Comparison of ENCODE assay signal across 8 cellular contexts in genomic region chr1:211643324-211644212, GRCh38. TPM values are rescaled to one million over a fixed set of nuclear protein-coding genes. Genes with fewer than 3 reads are reported as not detected.
DNase-seq lines count a peak whose midpoint lies in the region; ATAC-seq, FAIRE-seq and TF ChIP-seq lines count a peak whose summit lies in the region.

No MANE protein-coding gene starts in this region.

- H4K20me1 ChIP-seq in BLaER1, result no peaks in the 10 kb centered on the region

- H3K27ac ChIP-seq in BLaER1 (no peak overlapping the region), small intestine (ENCODE audit: low read depth in 1 of 2, low read length in 1 of 2) (peak overlapping the region; percentile 46 to 53), sigmoid colon (peak overlapping the region in 2 of 4 donors; percentile 23 to 58)

- no peak for TF ChIP-seq EP300 in sigmoid colon (IDR thresholded peaks at IDR 0.05)

- no peaks in the 10 kb centered on the region for H3K27me3 ChIP-seq in BLaER1
- no peaks in the 10 kb centered on the region for H3K27me3 ChIP-seq in small intestine (ENCODE audit: control insufficient read depth in 2 of 2, insufficient read depth in 2 of 2, low read length in 2 of 2)
- no peaks in the 10 kb centered on the region for H3K27me3 ChIP-seq in sigmoid colon

- intact Hi-C loops in Right ventricle myocardium superior (cut with DNase I) (no loop called here), sigmoid colon (cut with DNase I) (no loop called here)

- ATAC-seq in Right ventricle myocardium superior (ENCODE audit: poor library complexity), result peak; percentile 58

- H3K36me3 ChIP-seq in BLaER1 (no peaks in the 10 kb centered on the region), small intestine (ENCODE audit: control insufficient read depth in 2 of 2, insufficient read depth in 2 of 2, low read length in 2 of 2) (no peaks in the 10 kb centered on the region), sigmoid colon (no peaks in the 10 kb centered on the region)

- peaks cover 15% of the 10 kb centered on the region for H3K4me1 ChIP-seq in BLaER1
- H3K4me1 ChIP-seq in small intestine (ENCODE audit: control insufficient read depth in 2 of 2, insufficient read depth in 1 of 2, low read depth in 1 of 2, low read length in 1 of 2), result peaks cover 0 to 2% of the 10 kb centered on the region in 2 donors
- H3K4me1 ChIP-seq in sigmoid colon, result peaks cover 0 to 10% (median 8%) of the 10 kb centered on the region in 4 donors

- H3K4me2 ChIP-seq in BLaER1, result peak overlapping the region; percentile 45

- TF ChIP-seq CTCF in sigmoid colon (IDR thresholded peaks at IDR 0.05), result no peak

- TF ChIP-seq POLR2A in sigmoid colon (IDR thresholded peaks at IDR 0.05), result no peak

- no peak overlapping the region for H3K4me3 ChIP-seq in BLaER1
- no peak overlapping the region for H3K4me3 ChIP-seq in small intestine (ENCODE audit: low read depth in 1 of 2, low read length in 2 of 2)
- H3K4me3 ChIP-seq in sigmoid colon, result no peak overlapping the region

- H3K9me3 ChIP-seq in BLaER1, result no peaks in the 10 kb centered on the region
- H3K9me3 ChIP-seq in small intestine (ENCODE audit: control insufficient read depth, low read depth), result no peaks in the 10 kb centered on the region
- H3K9me3 ChIP-seq in sigmoid colon, result no peaks in the 10 kb centered on the region

- FAIRE-seq in small intestine (lab: Jason Lieb, UNC), result no peak

- DNase-seq in NCI-H1105 (lab: John Stamatoyannopoulos, UW) (peak; percentile 86), UCSD-AML1 (lab: John Stamatoyannopoulos, UW; ENCODE audit: unreplicated experiment) (peak; percentile 37), Right ventricle myocardium superior (no peak), small intestine (peak; percentile 80), NOMO-1 (lab: John Stamatoyannopoulos, UW; ENCODE audit: unreplicated experiment in 2 of 2) (no peak), RKO (ENCODE audit: low spot score) (no peak), sigmoid colon (no peak)

- WGBS in small intestine, 3 donors, result 27 to 47% (median 29%) methylated on average over 20 of the region's 20 CpGs
- WGBS in sigmoid colon, 2 donors, result 23 to 43% methylated on average over 20 of the region's 20 CpGs

- H3K9ac ChIP-seq in BLaER1, result no peak overlapping the region

RNA-seq across cellular contexts. Expression of gene NEK2, which starts 31.9 kb away (rescaled TPM):
- total RNA-seq in Right ventricle myocardium superior (not detected), sigmoid colon (1 to 10 TPM in 1 of 4 donors, under 1 TPM in 1, not detected in 2; 0.41 to 1.9 TPM)
- polyA plus RNA-seq in small intestine (10 to 100 TPM in 1 of 3 donors, 1 to 10 TPM in 2; 1.8 to 20.4 (median 4.6) TPM), sigmoid colon (10 to 100 TPM in 1 of 3 donors, 1 to 10 TPM in 2; 1.8 to 11.5 (median 8.1) TPM)

Comparison
In these comparisons a context has a peak if more than half of its experiments do, and no peak if none do; other contexts are left out.
1. DNase-seq: peak in NCI-H1105 (single experiment), UCSD-AML1 (single experiment) and small intestine (single experiment); none in Right ventricle myocardium superior (single experiment), NOMO-1 (0 of 2), RKO (single experiment) and sigmoid colon (single experiment).